Comparison of ENCODE assay signal across 9 cellular contexts in genomic region chr9:97386733-97387503, GRCh38. TPM values are rescaled to one million over a fixed set of nuclear protein-coding genes. Genes with fewer than 3 reads are reported as not detected.
A peak's percentile ranks its signal among the peaks of the same experiment; 100 is the strongest.
DNase-seq lines count a peak whose midpoint lies in the region; ATAC-seq and TF ChIP-seq lines count a peak whose summit lies in the region.
"Had no signal": no experiment of that assay in that cellular context is flagged by ENCODE, and none has a peak within 500 bp of the region (broad histone marks: within the 10 kb centered on the region; RNA-seq: fewer than 3 reads in every experiment).

No MANE protein-coding gene starts in this region.

- H3K9me3 ChIP-seq in HUES6 (ENCODE audit: control insufficient read depth, insufficient read depth, low read depth, low read length), result no peaks in the 10 kb centered on the region
- H3K9me3 ChIP-seq in Panc1 (ENCODE audit: control insufficient read depth, insufficient read depth, low read depth, low read length), result no peaks in the 10 kb centered on the region
- H3K9me3 ChIP-seq in neuronal stem cell (replicated peaks in 1 of 2; ENCODE audit: control insufficient read depth in 2 of 2, insufficient read depth in 1 of 2, low read depth in 1 of 2, low read length in 2 of 2), result no peaks in the 10 kb centered on the region

- peaks cover 13% of the 10 kb centered on the region for H3K4me1 Mint-ChIP-seq in activated T-helper 2 cell treated with anti-CD3 and anti-CD28 coated beads, Interferon-gamma antibody, Interleukin-2, Interleukin-4, amounts not matched to agents 10 μg/mL and 5 μg/mL and 100 μg/mL, durations not matched to agents 14 hours and 24 hours and 36 hours (ENCODE audit: low read depth)

- no peak overlapping the region for H4K91ac ChIP-seq in neuronal stem cell (ENCODE audit: low read depth, low read length, poor library complexity)

- in situ Hi-C loops in Panc1 (cut with HindIII; ENCODE audit: low pct_unique_long_range_greater_than_20kb, low sequenced_read_pairs), result no loop called here

- H3K36me3 ChIP-seq in HUES6 (ENCODE audit: control insufficient read depth, insufficient read depth, low read length) (no peaks in the 10 kb centered on the region), Panc1 (ENCODE audit: control insufficient read depth, insufficient read depth, low read length) (no peaks in the 10 kb centered on the region), neuronal stem cell (replicated peaks in 1 of 2; ENCODE audit: control insufficient read depth in 2 of 2, insufficient read depth in 2 of 2, low read length in 2 of 2) (no peaks in the 10 kb centered on the region)

- no peak overlapping the region for H3K9ac ChIP-seq in HUES6 (ENCODE audit: low read length)
- no peak overlapping the region for H3K9ac ChIP-seq in neuronal stem cell (ENCODE audit: low read depth, low read length, poor library complexity)

- no peak overlapping the region for H2BK15ac ChIP-seq in neuronal stem cell (ENCODE audit: low read length)

- peak; percentile 92 for TF ChIP-seq CTCF in Panc1 (IDR thresholded peaks at IDR 0.05)

- POLR2A ChIA-PET in Panc1 (lab: Charles Lee), result no interaction called here

- no peak overlapping the region for H3K4ac ChIP-seq in neuronal stem cell (ENCODE audit: low read length)

- H3K27me3 ChIP-seq in HUES6 (ENCODE audit: control insufficient read depth, insufficient read depth, low read length), result peaks cover 14% of the 10 kb centered on the region; the same call in 1 of the 2 replicates
- H3K27me3 ChIP-seq in Panc1 (ENCODE audit: control insufficient read depth, insufficient read depth, low read length), result no peaks in the 10 kb centered on the region
- H3K27me3 ChIP-seq in neuronal stem cell (ENCODE audit: control insufficient read depth in 3 of 3, insufficient read depth in 3 of 3, low read depth in 1 of 3, low read length in 3 of 3), result peaks cover 0 to 4% (median 0%) of the 10 kb centered on the region in 3 experiments

- H3K9me3 Mint-ChIP-seq in activated T-helper 2 cell treated with anti-CD3 and anti-CD28 coated beads, Interferon-gamma antibody, Interleukin-2, Interleukin-4, amounts not matched to agents 10 μg/mL and 5 μg/mL and 100 μg/mL, durations not matched to agents 14 hours and 24 hours and 36 hours, result no peaks in the 10 kb centered on the region

- CTCF ChIA-PET in Panc1 (lab: Charles Lee), result interaction anchor here (0.6 to 1.0 kb wide), 4 partner anchors 68 to 229 kb away, joined by 3 to 4 read pairs (median 4); no protein-coding TSS in a partner anchor

- H2BK12ac ChIP-seq in neuronal stem cell (ENCODE audit: low read length), result no peak overlapping the region

- H3K4me1 ChIP-seq in HUES6 (ENCODE audit: control insufficient read depth, insufficient read depth, low read length) (peaks cover 16% of the 10 kb centered on the region), Panc1 (ENCODE audit: control insufficient read depth, insufficient read depth, low read length) (no peaks in the 10 kb centered on the region), neuronal stem cell (ENCODE audit: control insufficient read depth in 2 of 2, insufficient read depth in 1 of 2, low read depth in 1 of 2, low read length in 2 of 2) (peaks cover 4 to 11% of the 10 kb centered on the region in 2 donors)

- H3K14ac ChIP-seq in neuronal stem cell (ENCODE audit: low read length), result no peak overlapping the region

- WGBS in neuronal stem cell (ENCODE audit: extremely low coverage in 2 of 2, insufficient read length in 2 of 2, insufficient replicate concordance in 1 of 2), 2 donors, result no CpG with 5 or more reads among the region's 30 CpGs

- peak overlapping the region; percentile 29 for H3K23ac ChIP-seq in neuronal stem cell (ENCODE audit: low read depth, low read length, poor library complexity)

- intact Hi-C loops in Panc1 (cut with micrococcal nuclease; ENCODE audit: unreplicated experiment), result no loop called here
- intact Hi-C loops in activated T-helper 2 cell treated with anti-CD3 and anti-CD28 coated beads, Interferon-gamma antibody, Interleukin-2, Interleukin-4, amounts not matched to agents 10 μg/mL and 5 μg/mL and 100 μg/mL, durations not matched to agents 14 hours and 24 hours and 36 hours (cut with micrococcal nuclease), result loop anchor here (1.0 kb wide), 2 partner anchors 12 to 211 kb away; no protein-coding TSS in a partner anchor

- no peak overlapping the region for H3K18ac ChIP-seq in neuronal stem cell (ENCODE audit: low read length)

- H2BK5ac ChIP-seq in neuronal stem cell (ENCODE audit: low read length), result no peak overlapping the region

- H3K4me3 Mint-ChIP-seq in activated T-helper 2 cell treated with anti-CD3 and anti-CD28 coated beads, Interferon-gamma antibody, Interleukin-2, Interleukin-4, amounts not matched to agents 10 μg/mL and 5 μg/mL and 100 μg/mL, durations not matched to agents 14 hours and 24 hours and 36 hours (ENCODE audit: low read depth), result no peak overlapping the region

- H3K4me3 ChIP-seq in HUES6 (ENCODE audit: low read depth, low read length) (peak overlapping the region; percentile 41), Panc1 (ENCODE audit: low read depth in 2 of 2, low read length in 2 of 2) (peak overlapping the region in 1 of 2 experiments; percentile 26; a peak in 2 of 4 replicates), neuronal stem cell (ENCODE audit: low read length in 2 of 2) (no peak overlapping the region)

- no TSS peak for BruUV-seq in Panc1 (replicated peaks; lab: Mats Ljungman, UMichigan)

- H2AFZ ChIP-seq in neuronal stem cell (ENCODE audit: low read length), result peak overlapping the region; percentile 4

- H2BK120ac ChIP-seq in neuronal stem cell (ENCODE audit: low read depth, low read length), result no peak overlapping the region

- ATAC-seq in Panc1 (peak; percentile 79), HG03025 (IDR thresholded peaks at IDR 0.05; ENCODE audit: low FRiP score, unreplicated experiment) (no peak)

- no peak overlapping the region for H4K8ac ChIP-seq in neuronal stem cell (ENCODE audit: low read depth, low read length)

- no peaks in the 10 kb centered on the region for H3K36me3 Mint-ChIP-seq in activated T-helper 2 cell treated with anti-CD3 and anti-CD28 coated beads, Interferon-gamma antibody, Interleukin-2, Interleukin-4, amounts not matched to agents 10 μg/mL and 5 μg/mL and 100 μg/mL, durations not matched to agents 14 hours and 24 hours and 36 hours (ENCODE audit: low read depth)

- no peaks in the 10 kb centered on the region for H3K79me1 ChIP-seq in neuronal stem cell (ENCODE audit: low read depth, low read length)

- H2AK5ac ChIP-seq in neuronal stem cell (ENCODE audit: low read depth, low read length), result no peak overlapping the region

- H3K27ac Mint-ChIP-seq in activated T-helper 2 cell treated with anti-CD3 and anti-CD28 coated beads, Interferon-gamma antibody, Interleukin-2, Interleukin-4, amounts not matched to agents 10 μg/mL and 5 μg/mL and 100 μg/mL, durations not matched to agents 14 hours and 24 hours and 36 hours, result no peak overlapping the region

- peak; percentile 84 for DNase-seq in ELF-1 (ENCODE audit: low read depth, low spot score)
- peak; percentile 36 for DNase-seq in Panc1 (ENCODE audit: low read depth, low spot score)
- peak; percentile 56 for DNase-seq in activated T-helper 2 cell treated with anti-CD3 and anti-CD28 coated beads, Interferon-gamma antibody, Interleukin-2, Interleukin-4, amounts not matched to agents 10 μg/mL and 5 μg/mL and 100 μg/mL, durations not matched to agents 14 hours and 24 hours and 36 hours (ENCODE audit: low spot score)
- DNase-seq in foreskin melanocyte, result peak; percentile 47
- peak; percentile 73 for DNase-seq in neuronal stem cell (ENCODE audit: low spot score)
- peak; percentile 82 for DNase-seq in superior temporal gyrus (ENCODE audit: extremely low spot score)

- H3K27ac ChIP-seq in HUES6 (ENCODE audit: low read depth, low read length) (no peak overlapping the region), Panc1 (ENCODE audit: low read length) (no peak overlapping the region), neuronal stem cell (replicated peaks; ENCODE audit: low read length) (no peak overlapping the region)
- H3K27ac ChIP-seq: epithelial cell of prostate had no signal

- H3K4me2 ChIP-seq in neuronal stem cell (ENCODE audit: insufficient read depth, low read length, poor library complexity, severe bottlenecking), result no peak overlapping the region

- peaks cover 21% of the 10 kb centered on the region for H3K27me3 Mint-ChIP-seq in activated T-helper 2 cell treated with anti-CD3 and anti-CD28 coated beads, Interferon-gamma antibody, Interleukin-2, Interleukin-4, amounts not matched to agents 10 μg/mL and 5 μg/mL and 100 μg/mL, durations not matched to agents 14 hours and 24 hours and 36 hours (ENCODE audit: low read depth)

RNA-seq across cellular contexts. Expression of gene TDRD7, which starts 25.0 kb away (rescaled TPM):
- 10.6 TPM for total RNA-seq in Panc1 (2021; ENCODE audit: unreplicated experiment)
- polyA plus RNA-seq in Panc1 (2012; ENCODE audit: insufficient read length), result 5.5 TPM
- total RNA-seq in activated T-helper 2 cell treated with anti-CD3 and anti-CD28 coated beads, Interferon-gamma antibody, Interleukin-2, Interleukin-4, amounts not matched to agents 10 μg/mL and 5 μg/mL and 100 μg/mL, durations not matched to agents 14 hours and 24 hours and 36 hours, result 4.4 and 5.5 TPM in 2 replicates
- polyA plus RNA-seq in neuronal stem cell (2013, experiment 1 of 2), result 1.9 TPM
- polyA plus RNA-seq in neuronal stem cell (2013, experiment 2 of 2), result 1.8 TPM
